In genomic region chr5:150612905-150613670, GRCh38 we compare ENCODE assay signal across 20 cellular contexts. TPM values are rescaled to one million over a fixed set of nuclear protein-coding genes. Genes with fewer than 3 reads are reported as not detected.
A peak's percentile ranks its signal among the peaks of the same experiment; 100 is the strongest.
DNase-seq lines count a peak whose midpoint lies in the region; ATAC-seq and TF ChIP-seq lines count a peak whose summit lies in the region.
"Had no signal": no experiment of that assay in that cellular context is flagged by ENCODE, and none has a peak within 500 bp of the region (broad histone marks: within the 10 kb centered on the region; RNA-seq: fewer than 3 reads in every experiment).

No MANE protein-coding gene starts in this region.

- H3K9me2 ChIP-seq in PC-3 (replicated peaks; ENCODE audit: low read length): no peaks in the 10 kb centered on the region

- no peak overlapping the region for H3K9ac ChIP-seq in PC-3 (ENCODE audit: low read length)

- H3K36me3 ChIP-seq in body of pancreas (replicated peaks in 1 of 2; ENCODE audit: insufficient read depth in 1 of 2, low read depth in 2 of 2) (no peaks in the 10 kb centered on the region), left ventricle myocardium inferior (no peaks in the 10 kb centered on the region), prostate gland (no peaks in the 10 kb centered on the region), PC-3 (ENCODE audit: low read depth, low read length) (no peaks in the 10 kb centered on the region)
- H3K36me3 ChIP-seq: WERI-Rb-1 had no signal

- intact Hi-C loops in body of pancreas (cut with DNase I): no loop called here
- intact Hi-C loops in left ventricle myocardium inferior (cut with micrococcal nuclease): no loop called here
- intact Hi-C loops in prostate gland (cut with DNase I): no loop called here
- intact Hi-C loops in head of caudate nucleus (cut with DNase I): no loop called here
- intact Hi-C loops in PC-3 (cut with micrococcal nuclease): no loop called here

- peaks cover 69% of the 10 kb centered on the region for H3K4me1 ChIP-seq in body of pancreas
- H3K4me1 ChIP-seq in left ventricle myocardium inferior: peaks cover 96% of the 10 kb centered on the region
- peaks cover 5% of the 10 kb centered on the region for H3K4me1 ChIP-seq in prostate gland (replicated peaks)
- H3K4me1 ChIP-seq in PC-3 (ENCODE audit: insufficient read depth, low read length): no peaks in the 10 kb centered on the region
- H3K4me1 ChIP-seq: foreskin keratinocyte had no signal

- H3F3A ChIP-seq in PC-3 (ENCODE audit: low read length, unreplicated experiment): no peaks in the 10 kb centered on the region

- H3K27ac ChIP-seq in body of pancreas (peak overlapping the region; percentile 26 to 92 (median 86)), left ventricle myocardium inferior (replicated peaks) (peak overlapping the region; percentile 99), prostate gland (no peak overlapping the region), PC-3 (ENCODE audit: low read length) (no peak overlapping the region)
- H3K27ac ChIP-seq: foreskin keratinocyte, WERI-Rb-1 had no signal

- H4K20me1 ChIP-seq in PC-3 (ENCODE audit: low read length): no peaks in the 10 kb centered on the region

- POLR2A ChIA-PET in PC-3 (lab: Charles Lee; ENCODE audit: unreplicated experiment): no interaction called here

- no peaks in the 10 kb centered on the region for H3K27me3 ChIP-seq in body of pancreas
- H3K27me3 ChIP-seq in left ventricle myocardium inferior (ENCODE audit: low read depth): no peaks in the 10 kb centered on the region
- no peaks in the 10 kb centered on the region for H3K27me3 ChIP-seq in prostate gland (replicated peaks; ENCODE audit: insufficient read depth)
- H3K27me3 ChIP-seq in PC-3 (ENCODE audit: low read length): peaks cover 11% of the 10 kb centered on the region; the same call in 1 of the 2 replicates

- DNase-seq in G401 (ENCODE audit: low spot score): peak; percentile 37
- DNase-seq in body of pancreas: peak; percentile 35 to 57 (median 52)
- no peak for DNase-seq in left ventricle myocardium inferior
- peak; percentile 32 for DNase-seq in prostate gland (ENCODE audit: low spot score)
- DNase-seq in head of caudate nucleus: no peak
- no peak for DNase-seq in NK-92 treated with Interleukin-12 subunit alpha and Interleukin-12 subunit beta, amount 100 ng/mL, for 24 hours (lab: John Stamatoyannopoulos, UW)
- no peak for DNase-seq in NCI-H2196 treated with DMSO at 0.1 percent for 48 hours (lab: John Stamatoyannopoulos, UW; ENCODE audit: unreplicated experiment)
- DNase-seq in PC-3: no peak
- DNase-seq: activated CD4-positive, alpha-beta memory T cell treated with anti-CD3 and anti-CD28 coated beads for 36 hours; activated T-cell treated with anti-CD3 and anti-CD28 coated beads, Interleukin-2, amount 50 U/mL, for 24 hours; CD8-positive, alpha-beta memory T cell; cerebellar nuclear complex; DND-41; foreskin keratinocyte; stimulated activated CD4-positive, alpha-beta T cell treated with anti-CD3 and anti-CD28 coated beads, Interleukin-15, amount 100 ng/mL, for 24 hours; stimulated activated naive CD8-positive, alpha-beta T cell treated with anti-CD3 and anti-CD28 coated beads, Interleukin-15, Interleukin-2, amounts not matched to agents 100 U/mL and 50 U/mL, for 24 hours; T-helper 1 cell; WERI-Rb-1 had no signal

- H3K9me3 ChIP-seq in body of pancreas (no peaks in the 10 kb centered on the region), left ventricle myocardium inferior (replicated peaks) (no peaks in the 10 kb centered on the region), prostate gland (no peaks in the 10 kb centered on the region), PC-3 (ENCODE audit: low read length) (no peaks in the 10 kb centered on the region)

- CTCF ChIA-PET in PC-3 (lab: Charles Lee): no interaction called here

- WGBS in body of pancreas, 2 donors: 61 to 62% methylated on average over 4 of the region's 4 CpGs
- 64% methylated on average over 4 of the region's 4 CpGs for WGBS in prostate gland

- TF ChIP-seq CTCF in body of pancreas (IDR thresholded peaks at IDR 0.05) (no peak), left ventricle myocardium inferior (IDR thresholded peaks at IDR 0.05; ENCODE audit: borderline replicate concordance) (no peak), prostate gland (IDR thresholded peaks at IDR 0.05) (no peak), PC-3 (conservative IDR thresholded peaks at IDR 0.05; ENCODE audit: low read depth, low read length) (no peak)

- H3K79me2 ChIP-seq in PC-3 (ENCODE audit: low read length): no peaks in the 10 kb centered on the region

- H3K4me3 ChIP-seq in body of pancreas: no peak overlapping the region
- peak overlapping the region; percentile 9 for H3K4me3 ChIP-seq in left ventricle myocardium inferior
- H3K4me3 ChIP-seq in prostate gland: no peak overlapping the region
- H3K4me3 ChIP-seq in PC-3 (ENCODE audit: low read length): no peak overlapping the region

- ATAC-seq in body of pancreas (no peak), PC-3 (no peak)
- ATAC-seq: foreskin keratinocyte; HCT116; stimulated activated naive CD8-positive, alpha-beta T cell treated with anti-CD3 and anti-CD28 coated beads, Interleukin-15, Interleukin-2, amounts not matched to agents 100 U/mL and 50 U/mL, for 24 hours had no signal

- TF ChIP-seq POLR2A in body of pancreas (IDR thresholded peaks at IDR 0.05) (no peak), prostate gland (IDR thresholded peaks at IDR 0.05) (no peak)

- no peak overlapping the region for H2AFZ ChIP-seq in PC-3 (ENCODE audit: low read length)

- no TSS peak for BruUV-seq in PC-3 (replicated peaks; lab: Mats Ljungman, UMichigan)

- no peak overlapping the region for H3K4me2 ChIP-seq in PC-3 (ENCODE audit: low read length)

- in situ Hi-C loops in G401 (cut with HindIII; ENCODE audit: low sequenced_read_pairs): no loop called here

RNA-seq across cellular contexts. Expression of gene SYNPO, which starts 27.4 kb away (rescaled TPM):
- total RNA-seq in G401 (2014; rRNA removed; shearing (Covaris generic)): 2.7 and 3.6 TPM in 2 replicates
- 10 to 100 TPM; 18.4 to 40.9 TPM for total RNA-seq in body of pancreas
- total RNA-seq in left ventricle myocardium inferior: 715 TPM
- 10 to 100 TPM; 13.7 to 61.0 TPM for total RNA-seq in prostate gland
- 5.3 and 8.4 TPM in 2 replicates for total RNA-seq in PC-3 (2014; rRNA removed)

RNA-seq across cellular contexts. Expression of gene MYOZ3, which starts 48.0 kb away (rescaled TPM):
- not detected in 2 replicates for total RNA-seq in G401 (2014; rRNA removed; shearing (Covaris generic))
- total RNA-seq in body of pancreas (under 1 TPM in 1 of 2 donors, not detected in 1; 0.26 TPM), left ventricle myocardium inferior (6.2 TPM), prostate gland (10 to 100 TPM in 1 of 2 donors, 1 to 10 TPM in 1; 1.2 to 14.1 TPM), PC-3 (2014; rRNA removed) (not detected in 2 replicates)
- total RNA-seq: CD8-positive, alpha-beta memory T cell; HT-29 had no signal

Comparison
In these comparisons a context has a peak if more than half of its experiments do, and no peak if none do; other contexts are left out.
1. DNase-seq: peak in G401 (single experiment), body of pancreas (4 of 4) and prostate gland (single experiment); none in left ventricle myocardium inferior (single experiment), head of caudate nucleus (0 of 42), NK-92 treated with Interleukin-12 subunit alpha and Interleukin-12 subunit beta, amount 100 ng/mL, for 24 hours (single experiment), NCI-H2196 treated with DMSO at 0.1 percent for 48 hours (single experiment) and PC-3 (single experiment).
2. H3K27ac ChIP-seq: peak in body of pancreas (4 of 4) and left ventricle myocardium inferior (single experiment); none in prostate gland (0 of 2) and PC-3 (single experiment).
3. RNA of gene SYNPO, which starts 27.4 kb away (total RNA-seq): 715 TPM in left ventricle myocardium inferior (single experiment); 13.7 to 61.0 TPM in prostate gland, 18.4 to 40.9 TPM in body of pancreas, 5.3 to 8.4 TPM in PC-3 and 2.7 to 3.6 TPM in G401; every median in the first group is over 10 times any median in the second.